In the genomic region with DNA sequence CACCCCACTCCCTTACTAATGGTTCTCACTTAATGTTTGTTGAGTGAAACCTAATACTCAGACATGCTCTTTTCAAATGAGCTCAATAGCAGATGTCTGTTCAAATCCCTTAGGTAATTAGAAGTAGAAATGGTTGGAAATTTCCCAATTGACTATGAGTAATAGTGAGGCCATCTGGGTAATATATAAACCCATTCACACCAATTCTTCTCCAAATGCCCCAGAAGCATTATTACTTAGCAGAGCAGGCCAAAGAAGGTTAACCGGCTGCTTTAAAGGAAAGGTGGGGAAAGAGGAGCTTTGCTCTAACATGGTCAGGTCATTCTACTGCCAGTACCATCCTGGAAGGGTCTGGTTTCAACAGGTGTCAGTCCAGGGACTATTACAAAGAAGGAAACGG, we compare ENCODE assay signal across 16 cellular contexts.
DNase-seq lines count a peak whose midpoint lies in the region; ATAC-seq and TF ChIP-seq lines count a peak whose summit lies in the region.
"Had no signal": no experiment of that assay in that cellular context is flagged by ENCODE, and none has a peak within 500 bp of the region (broad histone marks: within the 10 kb centered on the region; RNA-seq: fewer than 3 reads in every experiment).

No MANE protein-coding gene starts in this region.

- H3K4me1 Mint-ChIP-seq in HFFc6 (ENCODE audit: low read depth) = peaks cover 94% of the 10 kb centered on the region
- H3K4me1 Mint-ChIP-seq in activated naive CD8-positive, alpha-beta T cell treated with anti-CD3 and anti-CD28 coated beads, Interleukin-2, amount 50 U/mL, for 24 hours = peaks cover 75% of the 10 kb centered on the region
- H3K4me1 Mint-ChIP-seq: central memory CD8-positive, alpha-beta T cell; memory B cell had no signal

- H3K4me3 Mint-ChIP-seq in HFFc6 = peak overlapping the region; percentile 39; the same call in 1 of the 2 replicates
- H3K4me3 Mint-ChIP-seq in activated naive CD8-positive, alpha-beta T cell treated with anti-CD3 and anti-CD28 coated beads, Interleukin-2, amount 50 U/mL, for 24 hours = no peak overlapping the region
- H3K4me3 Mint-ChIP-seq: activated naive CD4-positive, alpha-beta T cell treated with anti-CD3 and anti-CD28 coated beads, Interleukin-2, amount 10 ng/mL, durations not matched to agents 7 days and 5 days; central memory CD8-positive, alpha-beta T cell; memory B cell had no signal

- H3K27ac ChIP-seq in A673 (ENCODE audit: low read depth, low read length, poor library complexity, severe bottlenecking) = no peak overlapping the region
- H3K27ac ChIP-seq: neutrophil, Peyer's patch had no signal

- POLR2A ChIA-PET in A673 (lab: Charles Lee; ENCODE audit: low non-redundant PET) = no interaction called here

- ATAC-seq in activated naive CD8-positive, alpha-beta T cell treated with anti-CD3 and anti-CD28 coated beads, Interleukin-2, amount 50 U/mL, for 24 hours = no peak

- no peaks in the 10 kb centered on the region for H3K27me3 ChIP-seq in A673 (replicated peaks; ENCODE audit: insufficient read depth, low read depth, low read length, poor library complexity)
- peaks cover 4% of the 10 kb centered on the region; the same call in 1 of the 2 replicates for H3K27me3 ChIP-seq in BE2C
- H3K27me3 ChIP-seq: Peyer's patch had no signal

- CTCF ChIA-PET in A673 (lab: Charles Lee) = no interaction called here

- peak overlapping the region; percentile 88 for H3K27ac Mint-ChIP-seq in HFFc6
- H3K27ac Mint-ChIP-seq in activated naive CD8-positive, alpha-beta T cell treated with anti-CD3 and anti-CD28 coated beads, Interleukin-2, amount 50 U/mL, for 24 hours = peak overlapping the region; percentile 57
- H3K27ac Mint-ChIP-seq: activated naive CD4-positive, alpha-beta T cell treated with anti-CD3 and anti-CD28 coated beads, Interleukin-2, amount 10 ng/mL, durations not matched to agents 7 days and 5 days; memory B cell had no signal

- H3K36me3 ChIP-seq in A673 (ENCODE audit: insufficient read depth, low read length, poor library complexity, severe bottlenecking) = no peaks in the 10 kb centered on the region
- no peaks in the 10 kb centered on the region for H3K36me3 ChIP-seq in BE2C
- H3K36me3 ChIP-seq: neutrophil, Peyer's patch had no signal

- H3K4me3 ChIP-seq in A673 (ENCODE audit: low read depth, low read length, poor library complexity, severe bottlenecking) (no peak overlapping the region), BE2C (ENCODE audit: low read depth, low read length) (no peak overlapping the region)
- H3K4me3 ChIP-seq: Peyer's patch had no signal

- intact Hi-C loops in A673 (cut with micrococcal nuclease; ENCODE audit: unreplicated experiment) = no loop called here

- TF ChIP-seq CTCF in A673 (conservative IDR thresholded peaks at IDR 0.05; ENCODE audit: low read depth, low read length) (no peak), HFFc6 (IDR thresholded peaks at IDR 0.05) (no peak), BE2C (IDR thresholded peaks at IDR 0.05; ENCODE audit: low read depth, low read length) (no peak)

- no peaks in the 10 kb centered on the region for H3K4me1 ChIP-seq in A673 (ENCODE audit: insufficient read depth, low read length, poor library complexity, severe bottlenecking)
- H3K4me1 ChIP-seq in BE2C = no peaks in the 10 kb centered on the region

- peaks cover 4% of the 10 kb centered on the region; the same call in 1 of the 2 replicates for H3K36me3 Mint-ChIP-seq in HFFc6 (ENCODE audit: low read depth)
- no peaks in the 10 kb centered on the region for H3K36me3 Mint-ChIP-seq in activated naive CD8-positive, alpha-beta T cell treated with anti-CD3 and anti-CD28 coated beads, Interleukin-2, amount 50 U/mL, for 24 hours (ENCODE audit: low read depth)
- H3K36me3 Mint-ChIP-seq: activated naive CD4-positive, alpha-beta T cell treated with anti-CD3 and anti-CD28 coated beads, Interleukin-2, amount 10 ng/mL, durations not matched to agents 7 days and 5 days; memory B cell had no signal

- H3K27me3 Mint-ChIP-seq in HFFc6 (ENCODE audit: insufficient read depth) = no peaks in the 10 kb centered on the region
- no peaks in the 10 kb centered on the region for H3K27me3 Mint-ChIP-seq in activated naive CD8-positive, alpha-beta T cell treated with anti-CD3 and anti-CD28 coated beads, Interleukin-2, amount 50 U/mL, for 24 hours
- H3K27me3 Mint-ChIP-seq: central memory CD8-positive, alpha-beta T cell had no signal

- DNase-seq in A673 (ENCODE audit: low spot score) = peak; percentile 0
- peak; percentile 24 for DNase-seq in HFFc6
- no peak for DNase-seq in activated naive CD8-positive, alpha-beta T cell treated with anti-CD3 and anti-CD28 coated beads, Interleukin-2, amount 50 U/mL, for 24 hours
- peak; percentile 65 for DNase-seq in fibroblast of the conjunctiva (ENCODE audit: low read depth)
- no peak for DNase-seq in activated CD4-positive, alpha-beta T cell treated with anti-CD3 and anti-CD28 coated beads for 4 hours
- no peak for DNase-seq in stimulated activated CD4-positive, alpha-beta T cell treated with anti-CD3 and anti-CD28 coated beads, Interleukin-4, amount 100 ng/mL, for 1 hour
- DNase-seq in nucleus accumbens (lab: John Stamatoyannopoulos, UW) = no peak
- no peak for DNase-seq in BE2C
- DNase-seq: activated naive CD4-positive, alpha-beta T cell treated with anti-CD3 and anti-CD28 coated beads, Interleukin-2, amount 10 ng/mL, durations not matched to agents 7 days and 5 days; Caco-2; NCI-H1092; NCI-H226; Peyer's patch had no signal

- no peaks in the 10 kb centered on the region for H3K9me3 Mint-ChIP-seq in HFFc6
- H3K9me3 Mint-ChIP-seq in activated naive CD8-positive, alpha-beta T cell treated with anti-CD3 and anti-CD28 coated beads, Interleukin-2, amount 50 U/mL, for 24 hours = no peaks in the 10 kb centered on the region
- H3K9me3 Mint-ChIP-seq: activated naive CD4-positive, alpha-beta T cell treated with anti-CD3 and anti-CD28 coated beads, Interleukin-2, amount 10 ng/mL, durations not matched to agents 7 days and 5 days; central memory CD8-positive, alpha-beta T cell; memory B cell had no signal

- H3K9me3 ChIP-seq in A673 (ENCODE audit: low read depth, low read length, poor library complexity, severe bottlenecking) (no peaks in the 10 kb centered on the region), BE2C (no peaks in the 10 kb centered on the region)
- H3K9me3 ChIP-seq: Caco-2, neutrophil, Peyer's patch had no signal

- BruUV-seq in A673 (replicated peaks; lab: Mats Ljungman, UMichigan) = no TSS peak

Comparison
In these comparisons a context has a peak if more than half of its experiments do, and no peak if none do; other contexts are left out.
1. DNase-seq: peak in A673 (single experiment), HFFc6 (single experiment) and fibroblast of the conjunctiva (single experiment); none in activated naive CD8-positive, alpha-beta T cell treated with anti-CD3 and anti-CD28 coated beads, Interleukin-2, amount 50 U/mL, for 24 hours (single experiment), activated CD4-positive, alpha-beta T cell treated with anti-CD3 and anti-CD28 coated beads for 4 hours (0 of 2), stimulated activated CD4-positive, alpha-beta T cell treated with anti-CD3 and anti-CD28 coated beads, Interleukin-4, amount 100 ng/mL, for 1 hour (single experiment), nucleus accumbens (0 of 56) and BE2C (single experiment).